ENCODE assay signal across 14 cellular contexts in genomic region chr7:30166155-30166840, GRCh38. TPM values are rescaled to one million over a fixed set of nuclear protein-coding genes. Genes with fewer than 3 reads are reported as not detected.
DNase-seq lines count a peak whose midpoint lies in the region; ATAC-seq and TF ChIP-seq lines count a peak whose summit lies in the region.
"Had no signal": no experiment of that assay in that cellular context is flagged by ENCODE, and none has a peak within 500 bp of the region (broad histone marks: within the 10 kb centered on the region; RNA-seq: fewer than 3 reads in every experiment).

No MANE protein-coding gene starts in this region.

- H3K4me3 ChIP-seq in NB4 (ENCODE audit: low read depth, low read length) = no peak overlapping the region
- H3K4me3 ChIP-seq in esophagus squamous epithelium = no peak overlapping the region

- peak overlapping the region; percentile 53 to 73 (median 68) for H3K27ac ChIP-seq in esophagus squamous epithelium

- intact Hi-C loops in esophagus squamous epithelium (cut with DNase I) = loop anchor here (10.0 kb wide), 1 partner anchor 399 kb away; no protein-coding TSS in a partner anchor

- no peaks in the 10 kb centered on the region for H3K9me3 ChIP-seq in esophagus squamous epithelium
- H3K9me3 ChIP-seq: Caco-2 had no signal

- peaks cover 0 to 3% (median 0%) of the 10 kb centered on the region in 3 donors for H3K36me3 ChIP-seq in esophagus squamous epithelium

- H3K4me1 ChIP-seq in esophagus squamous epithelium = peaks cover 16 to 91% (median 45%) of the 10 kb centered on the region in 3 donors

- ATAC-seq in stimulated activated naive B cell treated with anti-CD40 and anti-IgM and Interleukin-4, amounts not matched to agents 10 μg/mL and 1 μg/mL and 100 μg/mL, for 72 hours (replicated peaks) = no peak
- ATAC-seq in HG03095 (IDR thresholded peaks at IDR 0.05; ENCODE audit: unreplicated experiment) = no peak

- no peak overlapping the region for H3K4me3 Mint-ChIP-seq in stimulated activated naive B cell treated with anti-CD40 and anti-IgM and Interleukin-4, amounts not matched to agents 10 μg/mL and 1 μg/mL and 100 μg/mL, for 72 hours
- no peak overlapping the region for H3K4me3 Mint-ChIP-seq in HFFc6
- H3K4me3 Mint-ChIP-seq: central memory CD8-positive, alpha-beta T cell; stimulated activated naive CD8-positive, alpha-beta T cell treated with anti-CD3 and anti-CD28 coated beads, Interleukin-15, Interleukin-2, amounts not matched to agents 100 ng/mL and 50 ng/mL, for 24 hours had no signal

- peaks cover 0 to 5% of the 10 kb centered on the region in 2 donors for H3K27me3 Mint-ChIP-seq in stimulated activated naive B cell treated with anti-CD40 and anti-IgM and Interleukin-4, amounts not matched to agents 10 μg/mL and 1 μg/mL and 100 μg/mL, for 72 hours
- H3K27me3 Mint-ChIP-seq in HFFc6 (ENCODE audit: insufficient read depth) = peaks cover 5% of the 10 kb centered on the region
- H3K27me3 Mint-ChIP-seq: central memory CD8-positive, alpha-beta T cell; stimulated activated naive CD8-positive, alpha-beta T cell treated with anti-CD3 and anti-CD28 coated beads, Interleukin-15, Interleukin-2, amounts not matched to agents 100 ng/mL and 50 ng/mL, for 24 hours had no signal

- no peaks in the 10 kb centered on the region for H3K9me3 Mint-ChIP-seq in stimulated activated naive B cell treated with anti-CD40 and anti-IgM and Interleukin-4, amounts not matched to agents 10 μg/mL and 1 μg/mL and 100 μg/mL, for 72 hours
- H3K9me3 Mint-ChIP-seq in HFFc6 = no peaks in the 10 kb centered on the region
- H3K9me3 Mint-ChIP-seq: activated T-helper 2 cell treated with anti-CD3 and anti-CD28 coated beads, Interferon-gamma antibody, Interleukin-2, Interleukin-4, amounts not matched to agents 10 μg/mL and 5 μg/mL and 100 μg/mL, durations not matched to agents 14 hours and 24 hours and 36 hours; central memory CD8-positive, alpha-beta T cell; stimulated activated naive CD8-positive, alpha-beta T cell treated with anti-CD3 and anti-CD28 coated beads, Interleukin-15, Interleukin-2, amounts not matched to agents 100 ng/mL and 50 ng/mL, for 24 hours had no signal

- no peak for TF ChIP-seq CTCF in NB4 (IDR thresholded peaks at IDR 0.05; ENCODE audit: low read depth, low read length)
- TF ChIP-seq CTCF in esophagus squamous epithelium (IDR thresholded peaks at IDR 0.05) = peak in 1 of 6 experiments; percentile 14
- TF ChIP-seq CTCF in HFFc6 (IDR thresholded peaks at IDR 0.05) = no peak

- DNase-seq in NB4 (ENCODE audit: low read depth) (peak; percentile 63), NCI-H526 (lab: John Stamatoyannopoulos, UW) (peak; percentile 47 to 68), esophagus squamous epithelium (lab: John Stamatoyannopoulos, UW) (no peak), NCI-H1930 (lab: John Stamatoyannopoulos, UW) (no peak), HFFc6 (no peak), GDM1 (lab: John Stamatoyannopoulos, UW) (no peak)
- no peak for DNase-seq in stimulated activated naive B cell treated with anti-CD40 and anti-IgM and Interleukin-4, amounts not matched to agents 10 μg/mL and 1 μg/mL and 100 μg/mL, for 72 hours
- DNase-seq: activated CD4-positive, alpha-beta T cell treated with anti-CD3 and anti-CD28 coated beads for 48 hours; occipital lobe had no signal

- no peaks in the 10 kb centered on the region for H3K27me3 ChIP-seq in esophagus squamous epithelium

- WGBS in esophagus squamous epithelium, 2 donors = 51 to 68% methylated on average over 10 to 12 of the region's 12 CpGs

- peak overlapping the region; percentile 15 for H3K27ac Mint-ChIP-seq in stimulated activated naive B cell treated with anti-CD40 and anti-IgM and Interleukin-4, amounts not matched to agents 10 μg/mL and 1 μg/mL and 100 μg/mL, for 72 hours
- H3K27ac Mint-ChIP-seq in HFFc6 = no peak overlapping the region
- H3K27ac Mint-ChIP-seq: activated T-helper 2 cell treated with anti-CD3 and anti-CD28 coated beads, Interferon-gamma antibody, Interleukin-2, Interleukin-4, amounts not matched to agents 10 μg/mL and 5 μg/mL and 100 μg/mL, durations not matched to agents 14 hours and 24 hours and 36 hours; stimulated activated naive CD8-positive, alpha-beta T cell treated with anti-CD3 and anti-CD28 coated beads, Interleukin-15, Interleukin-2, amounts not matched to agents 100 ng/mL and 50 ng/mL, for 24 hours had no signal

- H3K4me1 Mint-ChIP-seq in stimulated activated naive B cell treated with anti-CD40 and anti-IgM and Interleukin-4, amounts not matched to agents 10 μg/mL and 1 μg/mL and 100 μg/mL, for 72 hours = peaks cover 28 to 33% of the 10 kb centered on the region in 2 donors
- peaks cover 58% of the 10 kb centered on the region for H3K4me1 Mint-ChIP-seq in HFFc6 (ENCODE audit: low read depth)

- no peaks in the 10 kb centered on the region for H3K36me3 Mint-ChIP-seq in stimulated activated naive B cell treated with anti-CD40 and anti-IgM and Interleukin-4, amounts not matched to agents 10 μg/mL and 1 μg/mL and 100 μg/mL, for 72 hours
- no peaks in the 10 kb centered on the region for H3K36me3 Mint-ChIP-seq in HFFc6 (ENCODE audit: low read depth)

- TF ChIP-seq POLR2A in NB4 (IDR thresholded peaks at IDR 0.05; ENCODE audit: extremely low read depth, insufficient read length) (no peak), esophagus squamous epithelium (IDR thresholded peaks at IDR 0.05) (no peak)

RNA-seq across cellular contexts. Expression of gene MTURN, which starts 31.5 kb away (rescaled TPM):
- total RNA-seq in esophagus squamous epithelium = 10 to 100 TPM; 10.4 to 88.9 (median 18.6) TPM
- 1 to 10 TPM; 4.3 to 7.1 (median 5.9) TPM for total RNA-seq in HFFc6 (2021; fragmentation: NEBNext Ultra II Directional; extraction: Animal tissue kit (Norgen Biotek cat#: 25700))

Comparison
In these comparisons a context has a peak if more than half of its experiments do, and no peak if none do; other contexts are left out.
1. DNase-seq: peak in NB4 (single experiment) and NCI-H526 (2 of 2); none in esophagus squamous epithelium (single experiment), stimulated activated naive B cell treated with anti-CD40 and anti-IgM and Interleukin-4, amounts not matched to agents 10 μg/mL and 1 μg/mL and 100 μg/mL, for 72 hours (single experiment), NCI-H1930 (0 of 2), HFFc6 (single experiment) and GDM1 (single experiment).